22 cellular contexts compared by ENCODE assay signal in the genomic region with DNA sequence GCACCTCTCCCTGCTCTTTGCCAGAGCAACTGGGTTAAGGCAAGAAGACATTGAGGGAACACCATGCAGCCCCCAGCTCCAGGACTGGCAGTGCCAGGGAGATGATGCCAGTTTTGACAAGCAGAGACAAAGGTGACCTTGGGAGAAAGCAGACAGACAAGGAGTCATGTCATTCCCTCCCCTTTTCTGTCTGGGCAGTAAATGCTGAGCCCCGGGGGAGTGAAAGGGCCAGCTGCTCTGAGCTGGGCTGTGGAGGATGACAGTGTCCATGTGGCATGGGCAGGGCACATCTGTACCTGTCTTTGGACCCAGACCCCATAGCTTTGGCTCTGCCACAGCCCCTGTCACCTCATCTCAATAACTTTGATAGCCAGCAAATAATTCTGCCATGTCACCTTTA. TPM values are rescaled to one million over a fixed set of nuclear protein-coding genes. Genes with fewer than 3 reads are reported as not detected.
DNase-seq lines count a peak whose midpoint lies in the region; ATAC-seq and TF ChIP-seq lines count a peak whose summit lies in the region.
"Had no signal": no experiment of that assay in that cellular context is flagged by ENCODE, and none has a peak within 500 bp of the region (broad histone marks: within the 10 kb centered on the region; RNA-seq: fewer than 3 reads in every experiment).

No MANE protein-coding gene starts in this region.

- H3K9me3 Mint-ChIP-seq in glutamatergic neuron (ENCODE audit: unreplicated experiment) (peaks cover 9% of the 10 kb centered on the region), natural killer cell (no peaks in the 10 kb centered on the region)
- H3K9me3 Mint-ChIP-seq: CD4-positive, alpha-beta T cell had no signal

- H3K27ac Mint-ChIP-seq in glutamatergic neuron (ENCODE audit: unreplicated experiment) (no peak overlapping the region), natural killer cell (no peak overlapping the region)
- H3K27ac Mint-ChIP-seq: CD4-positive, alpha-beta T cell had no signal

- peak; percentile 59 to 72 for DNase-seq in SJCRH30
- DNase-seq in glutamatergic neuron = peak; percentile 43
- DNase-seq in posterior vena cava (ENCODE audit: low spot score) = peak; percentile 25
- DNase-seq in natural killer cell = no peak
- no peak for DNase-seq in NCI-H187 treated with DMSO at 0.1 percent for 48 hours (lab: John Stamatoyannopoulos, UW)
- no peak for DNase-seq in breast epithelium (ENCODE audit: low spot score in 2 of 2)
- DNase-seq: CD4-positive, alpha-beta T cell; COR-L47; DMS79 treated with DMSO at 0.1 percent for 48 hours; Kasumi-1; NCI-H1417 treated with DMSO at 0.1 percent for 48 hours; NCI-H2227 treated with DMSO at 0.1 percent for 48 hours; NCI-H510A treated with DMSO at 0.1 percent for 48 hours; NCI-H774; NK-92 treated with Interleukin-12 subunit alpha and Interleukin-12 subunit beta, amount 100 ng/mL, for 24 hours; SIG-M5 had no signal

- H3K4me3 Mint-ChIP-seq in glutamatergic neuron (ENCODE audit: unreplicated experiment) (no peak overlapping the region), natural killer cell (no peak overlapping the region)
- H3K4me3 Mint-ChIP-seq: CD4-positive, alpha-beta T cell had no signal

- peaks cover 3% of the 10 kb centered on the region for H3K4me1 ChIP-seq in HEK293 (ENCODE audit: control insufficient read depth, insufficient read depth, low read length)
- peaks cover 42% of the 10 kb centered on the region for H3K4me1 ChIP-seq in SJCRH30
- no peaks in the 10 kb centered on the region for H3K4me1 ChIP-seq in breast epithelium
- H3K4me1 ChIP-seq: BLaER1 had no signal

- no peak for TF ChIP-seq POLR2A in breast epithelium (IDR thresholded peaks at IDR 0.05)

- POLR2A ChIA-PET in HEK293 (lab: Yijun Ruan, JAX) = no interaction called here

- H3K4me1 Mint-ChIP-seq in glutamatergic neuron (ENCODE audit: low read depth, unreplicated experiment) (peaks cover 41% of the 10 kb centered on the region), natural killer cell (no peaks in the 10 kb centered on the region)

- no peaks in the 10 kb centered on the region for H3K9me3 ChIP-seq in HEK293 (ENCODE audit: control insufficient read depth, insufficient read depth, low read depth, low read length)
- H3K9me3 ChIP-seq in SJCRH30 (replicated peaks) = no peaks in the 10 kb centered on the region
- H3K9me3 ChIP-seq in breast epithelium = no peaks in the 10 kb centered on the region
- H3K9me3 ChIP-seq: BLaER1, MG63 had no signal

- intact Hi-C loops in posterior vena cava (cut with DNase I) (no loop called here), natural killer cell (cut with micrococcal nuclease) (no loop called here), breast epithelium (cut with DNase I; ENCODE audit: low total_unique reads) (no loop called here)

- H3K36me3 Mint-ChIP-seq in glutamatergic neuron (ENCODE audit: unreplicated experiment) (no peaks in the 10 kb centered on the region), natural killer cell (no peaks in the 10 kb centered on the region)

- H3K4me3 ChIP-seq in HEK293 (ENCODE audit: low read depth, low read length) (no peak overlapping the region), SJCRH30 (no peak overlapping the region), breast epithelium (no peak overlapping the region)
- H3K4me3 ChIP-seq: BLaER1, GM12878, MG63 had no signal

- ATAC-seq in natural killer cell (no peak), GM21717 (IDR thresholded peaks at IDR 0.05; ENCODE audit: unreplicated experiment) (no peak)
- ATAC-seq: GM12878 had no signal

- peaks cover 2% of the 10 kb centered on the region for H3K27me3 Mint-ChIP-seq in glutamatergic neuron (ENCODE audit: unreplicated experiment)
- peaks cover 9 to 15% of the 10 kb centered on the region in 2 donors for H3K27me3 Mint-ChIP-seq in natural killer cell (ENCODE audit: low read depth in 2 of 2)
- H3K27me3 Mint-ChIP-seq: CD4-positive, alpha-beta T cell had no signal

- CTCF ChIA-PET in HEK293 (lab: Yijun Ruan, JAX) = interaction anchor here (0.6 to 1.8 kb wide), 4 partner anchors 9 to 51 kb away, joined by 3 to 4 read pairs (median 3); no protein-coding TSS in a partner anchor

- no peak for TF ChIP-seq CTCF in HEK293 (tag by site-specific recombination; IDR thresholded peaks at IDR 0.05)
- TF ChIP-seq CTCF in glutamatergic neuron (IDR thresholded peaks at IDR 0.05; ENCODE audit: partially characterized antibody, unreplicated experiment) = no peak
- no peak for TF ChIP-seq CTCF in natural killer cell (IDR thresholded peaks at IDR 0.05)
- no peak for TF ChIP-seq CTCF in breast epithelium (IDR thresholded peaks at IDR 0.05)

- H3K36me3 ChIP-seq in HEK293 (ENCODE audit: control insufficient read depth in 2 of 2, insufficient read depth in 1 of 2, low read length in 2 of 2) (no peaks in the 10 kb centered on the region), SJCRH30 (no peaks in the 10 kb centered on the region), breast epithelium (no peaks in the 10 kb centered on the region)
- H3K36me3 ChIP-seq: BLaER1, MG63 had no signal

- no peak overlapping the region for H3K27ac ChIP-seq in HEK293 (ENCODE audit: extremely low read depth, low read depth, low read length)
- H3K27ac ChIP-seq in SJCRH30 = peak overlapping the region; percentile 87
- no peak overlapping the region for H3K27ac ChIP-seq in breast epithelium
- H3K27ac ChIP-seq: BLaER1, RWPE1 had no signal

- peaks cover 3% of the 10 kb centered on the region; the same call in 1 of the 2 replicates for H3K27me3 ChIP-seq in SJCRH30
- no peaks in the 10 kb centered on the region for H3K27me3 ChIP-seq in breast epithelium
- H3K27me3 ChIP-seq: BLaER1, MG63 had no signal

TF ChIP-seq in HEK293, 187 proteins besides CTCF, POLR2A, EP300 and RAD21:
- 0 out of 2 replicates have a peak, but pooled peaks have one; percentile 2 for TF ChIP-seq HIC1 (tag by site-specific recombination; IDR thresholded peaks at IDR 0.05)
- TF ChIP-seq ZNF175 (tag by site-specific recombination; IDR thresholded peaks at IDR 0.05) = no peak

RNA-seq across cellular contexts. Expression of gene PLEKHA6, which starts 24.2 kb away (rescaled TPM):
- total RNA-seq in SJCRH30 (2014; rRNA removed; shearing (Covaris generic)) = 1.2 and 1.5 TPM in 2 replicates
- 72.7 TPM for total RNA-seq in glutamatergic neuron (ENCODE audit: unreplicated experiment)
- total RNA-seq in posterior vena cava = 10 to 100 TPM; 13.3 to 23.5 TPM
- under 1 TPM; 0.10 to 0.43 (median 0.16) TPM for total RNA-seq in natural killer cell
- 10 to 100 TPM in 2 of 3 donors, 1 to 10 TPM in 1; 1.4 to 34.0 (median 17.7) TPM for total RNA-seq in breast epithelium

Comparison
In these comparisons a context has a peak if more than half of its experiments do, and no peak if none do; other contexts are left out.
1. DNase-seq: peak in SJCRH30 (2 of 2), glutamatergic neuron (single experiment) and posterior vena cava (single experiment); none in natural killer cell (single experiment), NCI-H187 treated with DMSO at 0.1 percent for 48 hours (single experiment) and breast epithelium (0 of 2).